13 cellular contexts compared by ENCODE assay signal in the genomic region with DNA sequence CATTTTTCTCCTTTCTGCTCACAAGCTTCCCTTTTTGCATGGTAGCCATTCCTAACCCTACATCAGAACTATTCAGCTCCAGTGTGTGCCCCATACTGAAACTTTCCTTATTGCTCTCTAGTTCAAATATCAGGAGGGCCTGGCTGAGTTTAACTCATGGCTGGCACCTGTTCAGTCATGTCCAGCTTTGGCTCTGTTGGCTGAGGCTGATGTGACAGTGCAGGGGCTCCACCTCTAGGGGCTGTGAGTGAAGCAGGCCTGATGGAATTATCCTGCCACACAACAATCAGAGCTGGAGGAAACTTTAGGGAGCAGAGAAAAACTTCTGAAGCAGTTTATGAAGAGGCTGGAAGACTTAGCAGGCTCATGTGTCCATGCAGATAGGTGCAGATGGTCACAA.
"Had no signal": no experiment of that assay in that cellular context is flagged by ENCODE, and none has a peak within 500 bp of the region (broad histone marks: within the 10 kb centered on the region; RNA-seq: fewer than 3 reads in every experiment).

No MANE protein-coding gene starts in this region.

- H3K4me1 ChIP-seq: thyroid gland, vagina had no signal

- H3K9me3 Mint-ChIP-seq: activated B cell treated with CpG ODN at 0.5 μM for 24 hours; central memory CD8-positive, alpha-beta T cell; effector memory CD8-positive, alpha-beta T cell; natural killer cell; T-helper 1 cell treated with Interleukin-12 subunit alpha and Interleukin-12 subunit beta and Interleukin-4 antibody, amounts not matched to agents 30 μg/mL and 1 μg/mL, for 36 hours had no signal

- H3K27me3 Mint-ChIP-seq: activated B cell treated with CpG ODN at 0.5 μM for 24 hours; central memory CD8-positive, alpha-beta T cell; effector memory CD8-positive, alpha-beta T cell had no signal

- DNase-seq: activated B cell treated with CpG ODN at 0.5 μM for 24 hours; activated CD4-positive, alpha-beta T cell treated with anti-CD3 and anti-CD28 coated beads, Interleukin-2, amount 50 U/mL, for 1 hour; activated T-cell treated with anti-CD3 and anti-CD28 coated beads, Interleukin-2, amount 50 U/mL, for 48 hours; effector memory CD8-positive, alpha-beta T cell; erythroblast; natural killer cell; stimulated activated CD4-positive, alpha-beta T cell treated with anti-CD3 and anti-CD28 coated beads, Interleukin-4, amount 100 ng/mL, for 4 hours; thyroid gland had no signal

- H3K9me3 ChIP-seq: thyroid gland, vagina had no signal

- H3K4me3 ChIP-seq: lung, thyroid gland, vagina had no signal

- H3K4me1 Mint-ChIP-seq: activated B cell treated with CpG ODN at 0.5 μM for 24 hours; central memory CD8-positive, alpha-beta T cell; natural killer cell had no signal

- H3K27ac ChIP-seq: thyroid gland, vagina had no signal

- ATAC-seq: effector memory CD8-positive, alpha-beta T cell; natural killer cell; SK-N-SH treated with all-trans-retinoic acid at 6 μM for 48 hours had no signal

- H3K27ac Mint-ChIP-seq: activated B cell treated with CpG ODN at 0.5 μM for 24 hours; effector memory CD8-positive, alpha-beta T cell; natural killer cell; T-helper 1 cell treated with Interleukin-12 subunit alpha and Interleukin-12 subunit beta and Interleukin-4 antibody, amounts not matched to agents 30 μg/mL and 1 μg/mL, for 36 hours had no signal

- H3K27me3 ChIP-seq: thyroid gland, vagina had no signal

- H3K4me3 Mint-ChIP-seq: activated B cell treated with CpG ODN at 0.5 μM for 24 hours; central memory CD8-positive, alpha-beta T cell; effector memory CD8-positive, alpha-beta T cell; natural killer cell; T-helper 1 cell treated with Interleukin-12 subunit alpha and Interleukin-12 subunit beta and Interleukin-4 antibody, amounts not matched to agents 30 μg/mL and 1 μg/mL, for 36 hours had no signal
